In genomic region chr16:19067349-19068236, GRCh38 we compare ENCODE assay signal across 8 cellular contexts. TPM values are rescaled to one million over a fixed set of nuclear protein-coding genes. Genes with fewer than 3 reads are reported as not detected.
DNase-seq lines count a peak whose midpoint lies in the region; ATAC-seq and TF ChIP-seq lines count a peak whose summit lies in the region.

Gene COQ7 (plus strand): TSS chr16:19067614. CDS start chr16:19067665, 51 bp downstream.

- DNase-seq in EL: peak; percentile 100
- DNase-seq in H7: peak; percentile 97
- DNase-seq in M059J (ENCODE audit: low read depth): peak; percentile 100
- DNase-seq in SHP77 (lab: John Stamatoyannopoulos, UW): peak; percentile 88 to 94
- peak; percentile 96 for DNase-seq in activated effector memory CD4-positive, alpha-beta T cell treated with Interleukin-2 at 50 U/mL for 16 hours
- DNase-seq in fibroblast of peridontal ligament (ENCODE audit: extremely low read depth): peak; percentile 100
- DNase-seq in natural killer cell: peak; percentile 98
- peak; percentile 99 for DNase-seq in stimulated activated naive CD4-positive, alpha-beta T cell treated with Interleukin-2 at 50 U/mL for 16 hours (lab: John Stamatoyannopoulos, UW)

- no peaks in the 10 kb centered on the region for H3K27me3 ChIP-seq in H7 (ENCODE audit: control insufficient read depth, insufficient read depth, low read length)

- peak; percentile 86 to 95 (median 86) for ATAC-seq in natural killer cell

- H3K27me3 Mint-ChIP-seq in natural killer cell (ENCODE audit: low read depth in 2 of 2): peaks cover 0 to 5% of the 10 kb centered on the region in 2 donors

- no peaks in the 10 kb centered on the region for H3K36me3 ChIP-seq in H7 (replicated peaks; ENCODE audit: control insufficient read depth, insufficient read depth, low read length)

- no peaks in the 10 kb centered on the region for H3K36me3 Mint-ChIP-seq in natural killer cell

- H3K4me3 Mint-ChIP-seq in natural killer cell: peak within 1 kb of the TSS; percentile 92

- H3K4me1 Mint-ChIP-seq in natural killer cell: peaks cover 11 to 15% of the 10 kb centered on the region in 2 donors

- TF ChIP-seq CTCF in natural killer cell (IDR thresholded peaks at IDR 0.05): no peak

- intact Hi-C loops in natural killer cell (cut with micrococcal nuclease): loop anchor here (1.0 to 5.0 kb wide), 3 partner anchors 141 to 487 kb away; partner anchors contain the start of genes ARL6IP1, SMG1 and VPS35L

- no peaks in the 10 kb centered on the region for H3K9me3 Mint-ChIP-seq in natural killer cell

- H3K27ac Mint-ChIP-seq in natural killer cell: peak within 1 kb of the TSS; percentile 99

- H3K4me3 ChIP-seq in H7 (ENCODE audit: insufficient read depth, low read depth, low read length): peak within 1 kb of the TSS; percentile 84

RNA-seq across cellular contexts. Expression of gene COQ7, which starts in this region (rescaled TPM):
- total RNA-seq in H7 (2014; rRNA removed; shearing (Covaris generic)): 9.5 and 10.8 TPM in 2 replicates
- 19.3 and 20.6 TPM in 2 replicates for total RNA-seq in M059J (2014; rRNA removed; shearing (Covaris generic))
- 10 to 100 TPM; 16.3 to 17.9 (median 17.1) TPM for total RNA-seq in natural killer cell

Comparison
In these comparisons a context has a peak if more than half of its experiments do, and no peak if none do; other contexts are left out.
1. Peak in every context shown above with its lines: DNase-seq, ATAC-seq and H3K4me3 ChIP-seq.